ENCODE assay signal across 8 cellular contexts in the genomic region with DNA sequence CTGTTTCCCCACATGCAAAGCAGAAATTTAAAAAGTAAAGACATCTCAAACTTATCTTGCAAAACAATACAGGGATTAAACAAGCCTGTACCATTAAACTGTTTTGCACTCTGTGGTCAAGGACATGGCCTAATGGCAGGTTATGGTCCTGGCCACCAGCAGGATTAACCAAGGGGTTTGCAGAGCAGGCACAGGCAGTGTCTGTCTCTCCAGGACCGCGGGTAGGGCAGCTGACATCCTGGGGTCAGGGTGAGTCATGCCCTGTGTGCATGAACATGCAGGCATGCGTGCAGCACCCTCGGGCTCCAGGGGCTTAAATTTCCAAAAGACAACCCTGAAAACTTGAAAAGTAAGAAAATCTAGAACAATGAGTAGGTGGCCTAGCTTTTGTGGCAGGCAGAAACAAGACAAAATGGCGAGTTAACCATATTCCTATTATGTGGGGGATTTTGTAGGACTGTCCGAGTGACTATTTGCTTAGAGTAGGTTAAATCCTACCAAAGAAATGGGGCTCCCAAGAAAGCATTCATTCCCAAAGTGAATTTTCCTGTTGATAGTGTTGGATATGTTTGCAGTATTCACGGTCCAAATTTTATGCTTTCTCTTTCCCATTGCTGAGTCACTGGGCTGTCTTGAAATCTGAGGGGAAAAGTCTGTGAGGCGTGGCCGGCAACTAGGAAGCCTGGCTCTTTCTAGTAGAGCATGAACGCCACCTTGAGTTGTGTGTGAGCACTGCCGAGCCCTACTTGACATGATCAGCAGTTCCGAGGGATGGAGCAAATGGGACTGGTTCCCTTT.
DNase-seq lines count a peak whose midpoint lies in the region; ATAC-seq and TF ChIP-seq lines count a peak whose summit lies in the region.

No MANE protein-coding gene starts in this region.

- no peaks in the 10 kb centered on the region for H3K4me1 ChIP-seq in naive thymus-derived CD4-positive, alpha-beta T cell (ENCODE audit: control insufficient read depth in 2 of 2, insufficient read depth in 2 of 2, low read length in 2 of 2)

- H3K27ac Mint-ChIP-seq in naive thymus-derived CD4-positive, alpha-beta T cell: no peak overlapping the region

- peak; percentile 99 for TF ChIP-seq CTCF in fibroblast of pulmonary artery (IDR thresholded peaks at IDR 0.05; ENCODE audit: low read length, missing control alignments)

- peaks cover 0 to 17% (median 7%) of the 10 kb centered on the region in 7 donors for H3K4me1 Mint-ChIP-seq in naive thymus-derived CD4-positive, alpha-beta T cell

- DNase-seq in DMS114 treated with DMSO at 0.1 percent for 48 hours (lab: John Stamatoyannopoulos, UW; ENCODE audit: unreplicated experiment) (peak; percentile 84), HT1080 (ENCODE audit: low read depth) (peak; percentile 87), NCI-H82 treated with DMSO at 0.1 percent for 48 hours (lab: John Stamatoyannopoulos, UW; ENCODE audit: unreplicated experiment) (peak; percentile 59), activated T-cell treated with anti-CD3 and anti-CD28 coated beads for 48 hours (ENCODE audit: low read depth) (peak; percentile 43), fibroblast of pulmonary artery (ENCODE audit: low read depth) (peak; percentile 96), substantia nigra (lab: John Stamatoyannopoulos, UW) (peak in 45 of 49 donors; percentile 10 to 83 (median 66))
- peak in 4 of 9 donors; percentile 10 to 39 (median 10) for DNase-seq in naive thymus-derived CD4-positive, alpha-beta T cell

- peaks cover 0 to 14% (median 8%) of the 10 kb centered on the region in 5 donors for H3K27me3 Mint-ChIP-seq in naive thymus-derived CD4-positive, alpha-beta T cell

- peak overlapping the region in 1 of 10 donors; percentile 59 for H3K4me3 Mint-ChIP-seq in naive thymus-derived CD4-positive, alpha-beta T cell

- peak overlapping the region; percentile 57 for H3K4me3 ChIP-seq in fibroblast of pulmonary artery (replicated peaks; ENCODE audit: low read depth, low read length)
- H3K4me3 ChIP-seq in naive thymus-derived CD4-positive, alpha-beta T cell (ENCODE audit: low read length): no peak overlapping the region

- no peaks in the 10 kb centered on the region for H3K27me3 ChIP-seq in naive thymus-derived CD4-positive, alpha-beta T cell (ENCODE audit: control insufficient read depth in 2 of 2, insufficient read depth in 2 of 2, low read length in 2 of 2)

- peaks cover 0 to 3% (median 0%) of the 10 kb centered on the region in 5 donors for H3K36me3 Mint-ChIP-seq in naive thymus-derived CD4-positive, alpha-beta T cell

- no peaks in the 10 kb centered on the region for H3K9me3 ChIP-seq in naive thymus-derived CD4-positive, alpha-beta T cell (ENCODE audit: control insufficient read depth in 2 of 3, low read length in 3 of 3)

- no peaks in the 10 kb centered on the region for H3K36me3 ChIP-seq in naive thymus-derived CD4-positive, alpha-beta T cell (ENCODE audit: control insufficient read depth in 2 of 3, insufficient read depth in 3 of 3, low read length in 3 of 3)

- no peak overlapping the region for H3K27ac ChIP-seq in naive thymus-derived CD4-positive, alpha-beta T cell (ENCODE audit: low read depth, low read length)
- peak overlapping the region; percentile 51 for H3K27ac ChIP-seq in substantia nigra (ENCODE audit: low read depth, low read length, poor library complexity, severe bottlenecking)

- intact Hi-C loops in naive thymus-derived CD4-positive, alpha-beta T cell (cut with micrococcal nuclease): loop anchor here in 1 of 2 donors (2.0 to 10.0 kb wide), 3 partner anchors 227 to 495 kb away; no protein-coding TSS in a partner anchor

- CTCF ChIA-PET in naive thymus-derived CD4-positive, alpha-beta T cell (lab: Charles Lee): no interaction called here

- H3K9me3 Mint-ChIP-seq in naive thymus-derived CD4-positive, alpha-beta T cell: peaks cover 0 to 2% (median 0%) of the 10 kb centered on the region in 11 donors

- peak; percentile 85 for ATAC-seq in GM21423 (IDR thresholded peaks at IDR 0.05; ENCODE audit: unreplicated experiment)
- peak; percentile 85 for ATAC-seq in naive thymus-derived CD4-positive, alpha-beta T cell

- POLR2A ChIA-PET in naive thymus-derived CD4-positive, alpha-beta T cell (lab: Charles Lee): interaction anchor here (0.6 kb wide), 1 partner anchor 496 kb away, joined by 3 read pairs; no protein-coding TSS in a partner anchor
